Comparison of ENCODE assay signal across 8 cellular contexts in the genomic region with DNA sequence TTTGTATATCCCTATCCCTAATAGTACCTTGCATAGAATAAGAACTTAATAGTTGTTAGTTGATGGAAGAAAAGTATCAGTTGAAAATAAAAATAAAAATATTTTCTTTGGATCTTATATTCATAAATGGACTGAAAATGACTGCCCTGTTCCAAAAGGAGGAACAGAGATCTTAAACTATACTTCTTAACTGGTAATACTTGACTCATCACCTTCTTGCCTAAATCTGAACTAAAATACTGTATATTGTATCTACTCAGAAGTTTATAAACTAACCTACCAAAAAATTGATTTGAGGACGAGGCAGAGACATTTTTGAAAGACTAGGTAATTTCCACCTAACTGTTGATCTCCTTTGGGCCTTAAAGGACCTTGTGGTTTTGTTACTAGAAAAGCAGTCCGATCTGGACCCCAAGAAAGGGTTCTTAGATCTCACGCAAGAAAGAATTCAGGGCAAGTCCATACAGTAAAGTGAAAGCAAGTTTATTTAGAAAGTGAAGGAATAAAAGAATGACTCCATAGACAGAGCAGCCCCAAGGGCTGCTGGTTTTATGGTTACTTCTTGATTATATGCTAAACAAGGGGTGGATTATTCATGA.
A peak's percentile ranks its signal among the peaks of the same experiment; 100 is the strongest.
DNase-seq lines count a peak whose midpoint lies in the region; ATAC-seq, FAIRE-seq and TF ChIP-seq lines count a peak whose summit lies in the region.
"Not testable (repeated sequence)": the region's sequence is repeated elsewhere in the genome, so short reads cannot be mapped to it uniquely, and the experiment has no call there.

No MANE protein-coding gene starts in this region.

- not testable (repeated sequence) for FAIRE-seq in pancreas (lab: Jason Lieb, UNC)

- H3K4me1 ChIP-seq in PC-9 (replicated peaks; ENCODE audit: insufficient read depth) (peaks cover 10% of the 10 kb centered on the region), heart right ventricle (peaks cover 0 to 54% (median 18%) of the 10 kb centered on the region in 9 donors), pancreas (peaks cover 0 to 17% (median 0%) of the 10 kb centered on the region in 3 donors)
- H3K4me1 ChIP-seq in duodenal mucosa (ENCODE audit: control insufficient read depth in 1 of 2, insufficient read depth in 2 of 2, low read length in 2 of 2); subcutaneous abdominal adipose tissue (ENCODE audit: control insufficient read depth in 5 of 5, insufficient read depth in 5 of 5, low read length in 5 of 5): not testable (repeated sequence)

- CTCF ChIA-PET in PC-9 (lab: Charles Lee), result not testable (repeated sequence)

- H3K79me2 ChIP-seq in PC-9 (ENCODE audit: low read depth), result not testable (repeated sequence)

- H3K27ac ChIP-seq in PC-9, result peak overlapping the region; percentile 42
- peak overlapping the region; percentile 10 for H3K27ac ChIP-seq in duodenal mucosa (ENCODE audit: low read depth, low read length)
- H3K27ac ChIP-seq in heart right ventricle, result peak overlapping the region in 8 of 10 donors; percentile 6 to 71 (median 58)
- H3K27ac ChIP-seq in pancreas, result peak overlapping the region in 3 of 4 donors; percentile 14 to 79 (median 62)
- H3K27ac ChIP-seq in subcutaneous abdominal adipose tissue (ENCODE audit: low read depth, low read length), result peak overlapping the region; percentile 13

- not testable (repeated sequence) for H3K36me3 ChIP-seq in PC-9 (ENCODE audit: low read depth); duodenal mucosa (ENCODE audit: control insufficient read depth in 1 of 2, insufficient read depth in 2 of 2, low read length in 2 of 2); heart right ventricle; pancreas; subcutaneous abdominal adipose tissue (ENCODE audit: control insufficient read depth in 5 of 5, insufficient read depth in 5 of 5, low read length in 5 of 5)

- not testable (repeated sequence) for H3F3A ChIP-seq in PC-9 (ENCODE audit: insufficient read depth, low read depth)

- POLR2A ChIA-PET in PC-9 (lab: Charles Lee; ENCODE audit: unreplicated experiment), result not testable (repeated sequence)

- not testable (repeated sequence) for H4K20me1 ChIP-seq in PC-9 (ENCODE audit: insufficient read depth)

- H3K9ac ChIP-seq in duodenal mucosa (ENCODE audit: low read depth in 1 of 2, low read length in 2 of 2); subcutaneous abdominal adipose tissue (ENCODE audit: low read length in 5 of 5): not testable (repeated sequence)

- not testable (repeated sequence) for H2AFZ ChIP-seq in PC-9

- peak; percentile 51 for ATAC-seq in HG02610 (IDR thresholded peaks at IDR 0.05; ENCODE audit: unreplicated experiment)
- ATAC-seq in activated naive CD8-positive, alpha-beta T cell treated with anti-CD3 and anti-CD28 coated beads, Interleukin-2, amount 50 U/mL, for 24 hours, result not testable (repeated sequence)
- ATAC-seq in heart right ventricle, result peak in 3 of 8 donors; percentile 4 to 18 (median 10)
- ATAC-seq in pancreas, result peak in 1 of 4 donors; percentile 45

- not testable (repeated sequence) for H3K4me3 Mint-ChIP-seq in activated naive CD8-positive, alpha-beta T cell treated with anti-CD3 and anti-CD28 coated beads, Interleukin-2, amount 50 U/mL, for 24 hours

- H3K9me2 ChIP-seq in PC-9 (ENCODE audit: insufficient read depth), result not testable (repeated sequence)

- H3K4me2 ChIP-seq in PC-9, result not testable (repeated sequence)

- not testable (repeated sequence) for BruUV-seq in PC-9 (replicated peaks; lab: Mats Ljungman, UMichigan)

- intact Hi-C loops in PC-9 (cut with micrococcal nuclease; ENCODE audit: unreplicated experiment); heart right ventricle (cut with DNase I); pancreas (cut with DNase I): not testable (repeated sequence)

- DNase-seq in CD1c-positive myeloid dendritic cell (ENCODE audit: extremely low spot score), result peak; percentile 62
- DNase-seq in PC-9; activated naive CD8-positive, alpha-beta T cell treated with anti-CD3 and anti-CD28 coated beads, Interleukin-2, amount 50 U/mL, for 24 hours; heart right ventricle; pancreas: not testable (repeated sequence)

- 82 to 85% methylated on average over 3 of the region's 3 CpGs for WGBS in heart right ventricle, 2 donors
- 82 to 86% methylated on average over 3 of the region's 3 CpGs for WGBS in pancreas, 2 donors

- not testable (repeated sequence) for H3K36me3 Mint-ChIP-seq in activated naive CD8-positive, alpha-beta T cell treated with anti-CD3 and anti-CD28 coated beads, Interleukin-2, amount 50 U/mL, for 24 hours (ENCODE audit: low read depth)

- TF ChIP-seq CTCF in PC-9 (conservative IDR thresholded peaks at IDR 0.05); heart right ventricle (IDR thresholded peaks at IDR 0.05); pancreas (IDR thresholded peaks at IDR 0.05): not testable (repeated sequence)

- not testable (repeated sequence) for H3K4me3 ChIP-seq in PC-9; duodenal mucosa (ENCODE audit: low read depth in 1 of 2, low read length in 2 of 2); heart right ventricle; pancreas; subcutaneous abdominal adipose tissue (ENCODE audit: low read depth in 1 of 5, low read length in 5 of 5)

- H3K9me3 ChIP-seq in PC-9 (ENCODE audit: insufficient read depth, low read depth); duodenal mucosa (ENCODE audit: control insufficient read depth in 1 of 2, low read length in 2 of 2); heart right ventricle; pancreas; subcutaneous abdominal adipose tissue (ENCODE audit: control insufficient read depth in 5 of 5, low read length in 5 of 5): not testable (repeated sequence)

- H3K27ac Mint-ChIP-seq in activated naive CD8-positive, alpha-beta T cell treated with anti-CD3 and anti-CD28 coated beads, Interleukin-2, amount 50 U/mL, for 24 hours, result peak overlapping the region; percentile 26

- H3K27me3 ChIP-seq in PC-9 (ENCODE audit: insufficient read depth, low read depth); duodenal mucosa (ENCODE audit: control insufficient read depth in 1 of 2, insufficient read depth in 2 of 2, low read length in 2 of 2); heart right ventricle; pancreas; subcutaneous abdominal adipose tissue (ENCODE audit: control insufficient read depth in 5 of 5, insufficient read depth in 4 of 5, low read length in 5 of 5): not testable (repeated sequence)

- not testable (repeated sequence) for H3K9me3 Mint-ChIP-seq in activated naive CD8-positive, alpha-beta T cell treated with anti-CD3 and anti-CD28 coated beads, Interleukin-2, amount 50 U/mL, for 24 hours

- H3K4me1 Mint-ChIP-seq in activated naive CD8-positive, alpha-beta T cell treated with anti-CD3 and anti-CD28 coated beads, Interleukin-2, amount 50 U/mL, for 24 hours, result peaks cover 10% of the 10 kb centered on the region

- not testable (repeated sequence) for H3K27me3 Mint-ChIP-seq in activated naive CD8-positive, alpha-beta T cell treated with anti-CD3 and anti-CD28 coated beads, Interleukin-2, amount 50 U/mL, for 24 hours

Comparison
In these comparisons a context has a peak if more than half of its experiments do, and no peak if none do; other contexts are left out.
1. H3K27ac ChIP-seq: peak in every context shown above with its lines; median percentile 62 in pancreas; 58 in heart right ventricle; 42 in PC-9; 13 in subcutaneous abdominal adipose tissue; 10 in duodenal mucosa.